ENCODE assay signal across 9 cellular contexts in the genomic region with DNA sequence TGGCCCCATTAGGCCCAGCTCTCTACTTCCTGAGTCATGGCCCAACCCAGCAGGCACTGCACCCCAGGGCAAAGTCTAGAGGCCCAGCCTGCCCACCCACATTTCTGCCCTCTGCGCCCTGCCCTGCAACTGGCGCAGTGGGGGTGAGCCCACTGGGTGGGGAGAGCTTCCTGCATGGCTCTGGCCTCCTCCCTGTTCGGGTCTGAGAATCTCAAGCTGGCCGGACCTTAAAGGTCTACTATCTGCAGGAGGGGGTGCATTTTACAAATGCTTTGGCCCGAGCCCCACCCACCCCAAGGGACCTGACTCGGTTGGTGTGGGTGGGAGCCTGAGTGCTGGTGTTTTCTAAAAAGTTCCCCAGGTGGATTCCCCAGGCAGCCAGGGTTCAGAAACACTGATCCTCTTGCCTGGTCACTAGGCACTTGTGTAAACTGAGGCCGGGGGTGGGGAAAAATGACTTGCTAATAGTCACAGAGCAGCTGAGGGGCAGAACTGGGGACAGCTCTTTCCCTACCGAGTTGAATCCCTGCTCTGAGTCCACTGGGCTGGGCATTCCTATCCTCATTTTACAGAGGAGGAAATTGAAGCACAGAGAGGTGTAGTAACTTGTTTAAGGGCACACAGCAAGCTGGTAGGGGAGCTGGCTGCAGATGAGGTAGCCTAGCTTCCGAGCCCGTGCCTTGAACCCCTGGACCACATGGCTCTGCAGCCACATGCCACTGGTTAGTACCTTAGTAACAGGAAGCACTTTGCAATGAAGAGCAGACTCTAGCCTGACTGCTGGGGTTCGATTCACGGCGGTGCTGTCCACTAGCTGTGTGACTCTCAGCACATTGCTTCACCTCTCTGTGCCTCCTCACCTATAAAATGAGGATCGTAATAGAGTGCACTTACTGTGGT. TPM values are rescaled to one million over a fixed set of nuclear protein-coding genes. Genes with fewer than 3 reads are reported as not detected.
DNase-seq lines count a peak whose midpoint lies in the region; ATAC-seq and TF ChIP-seq lines count a peak whose summit lies in the region.
"Had no signal": no experiment of that assay in that cellular context is flagged by ENCODE, and none has a peak within 500 bp of the region (broad histone marks: within the 10 kb centered on the region; RNA-seq: fewer than 3 reads in every experiment).

No MANE protein-coding gene starts in this region.

- H3K36me3 ChIP-seq in Karpas-422 (ENCODE audit: insufficient read depth, low read length) (no peaks in the 10 kb centered on the region), mucosa of descending colon (ENCODE audit: low read depth) (no peaks in the 10 kb centered on the region), PC-3 (ENCODE audit: low read depth, low read length) (no peaks in the 10 kb centered on the region)

- BruUV-seq in PC-3 (replicated peaks; lab: Mats Ljungman, UMichigan): no TSS peak

- ATAC-seq in GM18498 (IDR thresholded peaks at IDR 0.05; ENCODE audit: unreplicated experiment) (peak; percentile 47), GM21447 (IDR thresholded peaks at IDR 0.05; ENCODE audit: unreplicated experiment) (peak; percentile 38), mucosa of descending colon (peak; percentile 73), HG02870 (IDR thresholded peaks at IDR 0.05; ENCODE audit: unreplicated experiment) (no peak), PC-3 (no peak)

- CTCF ChIA-PET in PC-3 (lab: Charles Lee): no interaction called here

- no peak for TF ChIP-seq CTCF in mucosa of descending colon (IDR thresholded peaks at IDR 0.05)
- no peak for TF ChIP-seq CTCF in PC-3 (conservative IDR thresholded peaks at IDR 0.05; ENCODE audit: low read depth, low read length)

- H2AFZ ChIP-seq in Karpas-422 (ENCODE audit: low read length) (no peak overlapping the region), PC-3 (ENCODE audit: low read length) (no peak overlapping the region)

- no peaks in the 10 kb centered on the region for H3F3A ChIP-seq in PC-3 (ENCODE audit: low read length, unreplicated experiment)

- H3K4me2 ChIP-seq in Karpas-422 (ENCODE audit: low read depth, low read length, poor library complexity, severe bottlenecking): peak overlapping the region; percentile 63
- no peak overlapping the region for H3K4me2 ChIP-seq in PC-3 (ENCODE audit: low read length)

- DNase-seq in Karpas-422 (peak; percentile 82), mucosa of descending colon (peak in 2 of 3 donors; percentile 46 to 68), RPMI8226 (no peak), NCI-H2196 treated with DMSO at 0.1 percent for 48 hours (lab: John Stamatoyannopoulos, UW; ENCODE audit: unreplicated experiment) (no peak), PC-3 (no peak)
- DNase-seq: NCI-H146 had no signal

- H3K9me2 ChIP-seq in Karpas-422 (replicated peaks; ENCODE audit: insufficient read depth, low read length) (no peaks in the 10 kb centered on the region), PC-3 (replicated peaks; ENCODE audit: low read length) (no peaks in the 10 kb centered on the region)

- H3K27ac ChIP-seq in Karpas-422 (ENCODE audit: low read length): peak overlapping the region; percentile 99
- H3K27ac ChIP-seq in PC-3 (ENCODE audit: low read length): no peak overlapping the region

- no peaks in the 10 kb centered on the region for H3K27me3 ChIP-seq in Karpas-422 (ENCODE audit: low read length)
- no peaks in the 10 kb centered on the region for H3K27me3 ChIP-seq in PC-3 (ENCODE audit: low read length)

- H3K9ac ChIP-seq in Karpas-422 (ENCODE audit: low read length) (peak overlapping the region; percentile 68), PC-3 (ENCODE audit: low read length) (no peak overlapping the region)

- POLR2A ChIA-PET in PC-3 (lab: Charles Lee; ENCODE audit: unreplicated experiment): no interaction called here

- intact Hi-C loops in mucosa of descending colon (cut with DNase I, micrococcal nuclease) (no loop called here), PC-3 (cut with micrococcal nuclease) (no loop called here)

- H3K79me2 ChIP-seq in Karpas-422 (ENCODE audit: low read length) (no peaks in the 10 kb centered on the region), PC-3 (ENCODE audit: low read length) (no peaks in the 10 kb centered on the region)

- no peaks in the 10 kb centered on the region for H3K9me3 ChIP-seq in Karpas-422 (ENCODE audit: low read length)
- H3K9me3 ChIP-seq in mucosa of descending colon: no peaks in the 10 kb centered on the region
- H3K9me3 ChIP-seq in PC-3 (ENCODE audit: low read length): no peaks in the 10 kb centered on the region

- H3K4me3 ChIP-seq in Karpas-422 (ENCODE audit: low read length): peak overlapping the region; percentile 35; the same call in 1 of the 2 replicates
- H3K4me3 ChIP-seq in mucosa of descending colon: no peak overlapping the region
- H3K4me3 ChIP-seq in PC-3 (ENCODE audit: low read length): no peak overlapping the region

- H4K20me1 ChIP-seq in Karpas-422 (ENCODE audit: insufficient read depth, low read depth, low read length) (no peaks in the 10 kb centered on the region), PC-3 (ENCODE audit: low read length) (no peaks in the 10 kb centered on the region)

- peaks cover 96% of the 10 kb centered on the region for H3K4me1 ChIP-seq in Karpas-422 (ENCODE audit: low read length)
- H3K4me1 ChIP-seq in mucosa of descending colon (ENCODE audit: low read depth): peaks cover 14% of the 10 kb centered on the region
- H3K4me1 ChIP-seq in PC-3 (ENCODE audit: insufficient read depth, low read length): no peaks in the 10 kb centered on the region

RNA-seq across cellular contexts. Expression of a gene that starts 36.3 kb away (rescaled TPM):
- 22.2 and 39.5 TPM in 2 replicates for total RNA-seq in Karpas-422 (2014; rRNA removed; shearing (Covaris generic); ENCODE audit: low replicate concordance)
- 10 to 100 TPM; 27.2 to 43.2 (median 29.6) TPM for total RNA-seq in mucosa of descending colon
- 4.3 and 5.0 TPM in 2 replicates for total RNA-seq in PC-3 (2014; rRNA removed)

Comparison
In these comparisons a context has a peak if more than half of its experiments do, and no peak if none do; other contexts are left out.
1. ATAC-seq: peak in GM18498 (single experiment), GM21447 (single experiment) and mucosa of descending colon (single experiment); none in HG02870 (single experiment) and PC-3 (single experiment).
2. DNase-seq: peak in Karpas-422 (single experiment) and mucosa of descending colon (2 of 3); none in RPMI8226 (single experiment), NCI-H2196 treated with DMSO at 0.1 percent for 48 hours (single experiment) and PC-3 (single experiment).